Comparison of ENCODE assay signal across 16 cellular contexts in the genomic region with DNA sequence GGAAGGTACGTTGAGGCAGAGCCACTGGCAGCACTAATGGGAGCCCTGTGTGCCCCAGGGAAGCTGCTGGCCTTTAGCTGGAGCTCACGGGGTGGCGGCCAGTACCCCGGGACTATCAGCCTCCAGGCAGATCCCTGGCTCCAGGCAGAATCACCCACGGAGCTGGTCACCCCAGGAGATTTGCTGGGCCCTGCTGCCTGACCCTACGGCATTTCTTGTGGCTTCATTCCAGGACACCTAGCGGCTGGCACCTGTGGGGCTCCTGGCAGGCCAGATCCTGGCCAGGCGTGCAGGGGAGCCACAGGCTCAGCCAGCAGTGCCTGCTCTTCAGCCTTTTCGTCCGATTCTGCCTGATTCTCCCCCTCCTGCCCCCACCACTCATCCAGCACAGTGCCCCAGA. TPM values are rescaled to one million over a fixed set of nuclear protein-coding genes. Genes with fewer than 3 reads are reported as not detected.
DNase-seq lines count a peak whose midpoint lies in the region; FAIRE-seq and TF ChIP-seq lines count a peak whose summit lies in the region.
"Had no signal": no experiment of that assay in that cellular context is flagged by ENCODE, and none has a peak within 500 bp of the region (broad histone marks: within the 10 kb centered on the region; RNA-seq: fewer than 3 reads in every experiment).

No MANE protein-coding gene starts in this region.

- WGBS in neuronal stem cell (ENCODE audit: extremely low coverage in 2 of 2, insufficient read length in 2 of 2, insufficient replicate concordance in 1 of 2), 2 donors: no CpG with 5 or more reads among the region's 10 CpGs
- WGBS in small intestine, 3 donors: 50 to 70% (median 58%) methylated on average over 10 of the region's 10 CpGs

- no peak for FAIRE-seq in small intestine (lab: Jason Lieb, UNC)

- H3K36me3 Mint-ChIP-seq in progenitor cell of endocrine pancreas (ENCODE audit: insufficient read depth): no peaks in the 10 kb centered on the region
- H3K36me3 Mint-ChIP-seq: T-cell had no signal

- H3K4me3 ChIP-seq in HEK293 (ENCODE audit: low read depth, low read length) (no peak overlapping the region), neuronal stem cell (ENCODE audit: low read length in 2 of 2) (no peak overlapping the region), small intestine (ENCODE audit: low read depth in 1 of 2, low read length in 2 of 2) (no peak overlapping the region)

- peak overlapping the region; percentile 36 for H2AK5ac ChIP-seq in neuronal stem cell (ENCODE audit: low read depth, low read length)

- peaks cover 29% of the 10 kb centered on the region for H3K27me3 Mint-ChIP-seq in progenitor cell of endocrine pancreas

- no peaks in the 10 kb centered on the region for H3K9me3 Mint-ChIP-seq in progenitor cell of endocrine pancreas (ENCODE audit: low read depth)
- H3K9me3 Mint-ChIP-seq: activated T-helper 1 cell treated with anti-CD3 and anti-CD28 coated beads, Interleukin-12 subunit alpha, Interleukin-12 subunit beta, Interleukin-2, Interleukin-4 antibody, amounts not matched to agents 30 ng/mL and 10 ng/mL and 1 ng/mL, durations not matched to agents 14 hours and 24 hours and 36 hours; T-cell had no signal

- H2BK12ac ChIP-seq in neuronal stem cell (ENCODE audit: low read length): no peak overlapping the region

- CTCF ChIA-PET in HEK293 (lab: Yijun Ruan, JAX): interaction anchor here (0.5 to 3.1 kb wide), 5 partner anchors 23 to 260 kb away, joined by 3 to 17 read pairs (median 4); no protein-coding TSS in a partner anchor

- no peak overlapping the region for H3K14ac ChIP-seq in neuronal stem cell (ENCODE audit: low read length)

- H3K18ac ChIP-seq in neuronal stem cell (ENCODE audit: low read length): peak overlapping the region; percentile 66

- H3K79me1 ChIP-seq in neuronal stem cell (ENCODE audit: low read depth, low read length): no peaks in the 10 kb centered on the region

- H3K36me3 ChIP-seq in HEK293 (ENCODE audit: control insufficient read depth in 2 of 2, insufficient read depth in 1 of 2, low read length in 2 of 2): no peaks in the 10 kb centered on the region
- H3K36me3 ChIP-seq in neuronal stem cell (replicated peaks in 1 of 2; ENCODE audit: control insufficient read depth in 2 of 2, insufficient read depth in 2 of 2, low read length in 2 of 2): no peaks in the 10 kb centered on the region
- no peaks in the 10 kb centered on the region for H3K36me3 ChIP-seq in small intestine (ENCODE audit: control insufficient read depth in 2 of 2, insufficient read depth in 2 of 2, low read length in 2 of 2)
- H3K36me3 ChIP-seq: WERI-Rb-1 had no signal

- H3K27ac ChIP-seq in HEK293 (ENCODE audit: extremely low read depth, low read depth, low read length) (no peak overlapping the region), epithelial cell of prostate (peak overlapping the region; percentile 85), neuronal stem cell (replicated peaks; ENCODE audit: low read length) (no peak overlapping the region), small intestine (ENCODE audit: low read depth in 1 of 2, low read length in 1 of 2) (no peak overlapping the region)
- H3K27ac ChIP-seq: WERI-Rb-1 had no signal

- H3K9me3 ChIP-seq in HEK293 (ENCODE audit: control insufficient read depth, insufficient read depth, low read depth, low read length) (no peaks in the 10 kb centered on the region), neuronal stem cell (replicated peaks in 1 of 2; ENCODE audit: control insufficient read depth in 2 of 2, insufficient read depth in 1 of 2, low read depth in 1 of 2, low read length in 2 of 2) (no peaks in the 10 kb centered on the region), small intestine (ENCODE audit: control insufficient read depth, low read depth) (no peaks in the 10 kb centered on the region)

- POLR2A ChIA-PET in HEK293 (lab: Yijun Ruan, JAX): interaction anchor here (1.5 to 2.5 kb wide), 2 partner anchors 21 to 27 kb away, joined by 11 to 12 read pairs; no protein-coding TSS in a partner anchor

- H3K23ac ChIP-seq in neuronal stem cell (ENCODE audit: low read depth, low read length, poor library complexity): no peak overlapping the region

- peaks cover 0 to 30% (median 2%) of the 10 kb centered on the region in 3 experiments for H3K27me3 ChIP-seq in neuronal stem cell (ENCODE audit: control insufficient read depth in 3 of 3, insufficient read depth in 3 of 3, low read depth in 1 of 3, low read length in 3 of 3)
- H3K27me3 ChIP-seq in small intestine (ENCODE audit: control insufficient read depth in 2 of 2, insufficient read depth in 2 of 2, low read length in 2 of 2): peaks cover 3% of the 10 kb centered on the region in 2 donors

- H3K4me1 ChIP-seq in HEK293 (ENCODE audit: control insufficient read depth, insufficient read depth, low read length): peaks cover 4% of the 10 kb centered on the region
- peaks cover 16 to 17% of the 10 kb centered on the region in 2 donors for H3K4me1 ChIP-seq in neuronal stem cell (ENCODE audit: control insufficient read depth in 2 of 2, insufficient read depth in 1 of 2, low read depth in 1 of 2, low read length in 2 of 2)
- no peaks in the 10 kb centered on the region for H3K4me1 ChIP-seq in small intestine (ENCODE audit: control insufficient read depth in 2 of 2, insufficient read depth in 1 of 2, low read depth in 1 of 2, low read length in 1 of 2)

- H3K4me1 Mint-ChIP-seq in progenitor cell of endocrine pancreas (ENCODE audit: low read depth): peaks cover 11% of the 10 kb centered on the region

- H2AFZ ChIP-seq in neuronal stem cell (ENCODE audit: low read length): no peak overlapping the region

- H3K4me2 ChIP-seq in neuronal stem cell (ENCODE audit: insufficient read depth, low read length, poor library complexity, severe bottlenecking): no peak overlapping the region

- TF ChIP-seq CTCF in HEK293 (tag by site-specific recombination; IDR thresholded peaks at IDR 0.05) (no peak), progenitor cell of endocrine pancreas (IDR thresholded peaks at IDR 0.05; ENCODE audit: unreplicated experiment) (no peak)

- H3K27ac Mint-ChIP-seq in progenitor cell of endocrine pancreas: no peak overlapping the region
- H3K27ac Mint-ChIP-seq: activated CD8-positive, alpha-beta T cell treated with anti-CD3 and anti-CD28 coated beads, Interleukin-2, amount 10 ng/mL, durations not matched to agents 7 days and 5 days; activated T-helper 1 cell treated with anti-CD3 and anti-CD28 coated beads, Interleukin-12 subunit alpha, Interleukin-12 subunit beta, Interleukin-2, Interleukin-4 antibody, amounts not matched to agents 30 ng/mL and 10 ng/mL and 1 ng/mL, durations not matched to agents 14 hours and 24 hours and 36 hours; T-cell had no signal

- no peak overlapping the region for H3K9ac ChIP-seq in neuronal stem cell (ENCODE audit: low read depth, low read length, poor library complexity)

- peak; percentile 5 for DNase-seq in NCI-H69 (lab: John Stamatoyannopoulos, UW)
- no peak for DNase-seq in epithelial cell of prostate (ENCODE audit: low read depth, low spot score)
- DNase-seq in neuronal stem cell (ENCODE audit: low spot score): no peak
- DNase-seq in progenitor cell of endocrine pancreas (ENCODE audit: low spot score, unreplicated experiment): no peak
- DNase-seq in GM19238 (ENCODE audit: insufficient read length, low spot score): no peak
- DNase-seq in small intestine: no peak
- no peak for DNase-seq in occipital lobe (lab: John Stamatoyannopoulos, UW)
- DNase-seq: NCI-H1048, NCI-H2107, NCI-H774, WERI-Rb-1 had no signal

- no peak overlapping the region for H4K91ac ChIP-seq in neuronal stem cell (ENCODE audit: low read depth, low read length, poor library complexity)

- H4K8ac ChIP-seq in neuronal stem cell (ENCODE audit: low read depth, low read length): no peak overlapping the region

- no peak overlapping the region for H2BK5ac ChIP-seq in neuronal stem cell (ENCODE audit: low read length)

- H3K4ac ChIP-seq in neuronal stem cell (ENCODE audit: low read length): no peak overlapping the region

- no peak overlapping the region for H3K4me3 Mint-ChIP-seq in progenitor cell of endocrine pancreas (ENCODE audit: low read depth)
- H3K4me3 Mint-ChIP-seq: activated T-helper 1 cell treated with anti-CD3 and anti-CD28 coated beads, Interleukin-12 subunit alpha, Interleukin-12 subunit beta, Interleukin-2, Interleukin-4 antibody, amounts not matched to agents 30 ng/mL and 10 ng/mL and 1 ng/mL, durations not matched to agents 14 hours and 24 hours and 36 hours had no signal

- H2BK15ac ChIP-seq in neuronal stem cell (ENCODE audit: low read length): no peak overlapping the region

- H2BK120ac ChIP-seq in neuronal stem cell (ENCODE audit: low read depth, low read length): no peak overlapping the region

TF ChIP-seq in HEK293, 187 proteins besides CTCF, POLR2A, EP300 and RAD21 (continues in another document):
- TF ChIP-seq SCRT2 (tag by site-specific recombination; IDR thresholded peaks at IDR 0.05) (peak; percentile 82), ZNF341 (tag by site-specific recombination; IDR thresholded peaks at IDR 0.05; ENCODE audit: low read depth) (no peak), ZBTB48 (tag by site-specific recombination; IDR thresholded peaks at IDR 0.05) (no peak), ZNF514 (tag by site-specific recombination; IDR thresholded peaks at IDR 0.05) (no peak), ZNF423 (tag by site-specific recombination; IDR thresholded peaks at IDR 0.05) (0 out of 2 replicates have a peak, but pooled peaks have one; percentile 9), ZIC2 (tag by site-specific recombination; IDR thresholded peaks at IDR 0.05) (peak; percentile 98), ZNF391 (tag by site-specific recombination; IDR thresholded peaks at IDR 0.05; ENCODE audit: borderline replicate concordance, low read depth) (no peak), ZNF473 (tag by site-specific recombination; IDR thresholded peaks at IDR 0.05) (no peak)
- TF ChIP-seq, protein P1, sequence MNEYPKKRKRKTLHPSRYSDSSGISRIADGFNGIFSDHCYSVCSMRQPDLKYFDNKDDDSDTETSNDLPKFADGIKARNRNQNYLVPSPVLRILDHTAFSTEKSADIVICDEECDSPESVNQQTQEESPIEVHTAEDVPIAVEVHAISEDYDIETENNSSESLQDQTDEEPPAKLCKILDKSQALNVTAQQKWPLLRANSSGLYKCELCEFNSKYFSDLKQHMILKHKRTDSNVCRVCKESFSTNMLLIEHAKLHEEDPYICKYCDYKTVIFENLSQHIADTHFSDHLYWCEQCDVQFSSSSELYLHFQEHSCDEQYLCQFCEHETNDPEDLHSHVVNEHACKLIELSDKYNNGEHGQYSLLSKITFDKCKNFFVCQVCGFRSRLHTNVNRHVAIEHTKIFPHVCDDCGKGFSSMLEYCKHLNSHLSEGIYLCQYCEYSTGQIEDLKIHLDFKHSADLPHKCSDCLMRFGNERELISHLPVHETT (tag by site-specific recombination; IDR thresholded peaks at IDR 0.05): no peak

RNA-seq across cellular contexts. Expression of a gene that starts 7.1 kb away (rescaled TPM):
- polyA plus RNA-seq in neuronal stem cell (2013, experiment 1 of 2): 0.18 TPM
- polyA plus RNA-seq in neuronal stem cell (2013, experiment 2 of 2): 0.11 TPM
- total RNA-seq in progenitor cell of endocrine pancreas: not detected in 2 replicates
- polyA plus RNA-seq in small intestine: under 1 TPM in 2 of 3 donors, not detected in 1; 0.10 to 0.27 TPM
- not detected for total RNA-seq in occipital lobe
- total RNA-seq: activated CD8-positive, alpha-beta T cell treated with anti-CD3 and anti-CD28 coated beads, Interleukin-2, amount 10 ng/mL, durations not matched to agents 7 days and 5 days; activated T-helper 1 cell treated with anti-CD3 and anti-CD28 coated beads, Interleukin-12 subunit alpha, Interleukin-12 subunit beta, Interleukin-2, Interleukin-4 antibody, amounts not matched to agents 30 ng/mL and 10 ng/mL and 1 ng/mL, durations not matched to agents 14 hours and 24 hours and 36 hours; skeletal muscle tissue; T-cell had no signal

RNA-seq across cellular contexts. Expression of a gene that starts 36.9 kb away (rescaled TPM):
- polyA plus RNA-seq in neuronal stem cell (2013, experiment 1 of 2): 0.38 TPM
- 0.36 TPM for polyA plus RNA-seq in neuronal stem cell (2013, experiment 2 of 2)
- total RNA-seq in progenitor cell of endocrine pancreas (not detected in 2 replicates), occipital lobe (not detected)
- under 1 TPM in 1 of 3 donors, not detected in 2; 0.04 TPM for polyA plus RNA-seq in small intestine
- total RNA-seq: activated CD8-positive, alpha-beta T cell treated with anti-CD3 and anti-CD28 coated beads, Interleukin-2, amount 10 ng/mL, durations not matched to agents 7 days and 5 days; activated T-helper 1 cell treated with anti-CD3 and anti-CD28 coated beads, Interleukin-12 subunit alpha, Interleukin-12 subunit beta, Interleukin-2, Interleukin-4 antibody, amounts not matched to agents 30 ng/mL and 10 ng/mL and 1 ng/mL, durations not matched to agents 14 hours and 24 hours and 36 hours; skeletal muscle tissue; T-cell had no signal
